In genomic region chr12:94100990-94101901, GRCh38 we compare ENCODE assay signal across 8 cellular contexts. TPM values are rescaled to one million over a fixed set of nuclear protein-coding genes. Genes with fewer than 3 reads are reported as not detected.
DNase-seq lines count a peak whose midpoint lies in the region; ATAC-seq and TF ChIP-seq lines count a peak whose summit lies in the region.

No MANE protein-coding gene starts in this region.

- H3K27me3 ChIP-seq in HL-60 (ENCODE audit: insufficient read depth, poor library complexity, severe bottlenecking), result peaks cover 35% of the 10 kb centered on the region

- peak overlapping the region; percentile 55 for H3K4me3 ChIP-seq in HL-60 (replicated peaks; ENCODE audit: insufficient read depth, low read length)

- peak overlapping the region; percentile 88 to 89 for H3K4me3 Mint-ChIP-seq in effector memory CD8-positive, alpha-beta T cell

- H3K27ac Mint-ChIP-seq in effector memory CD8-positive, alpha-beta T cell, result peak overlapping the region; percentile 77 to 80

- peaks cover 7 to 10% of the 10 kb centered on the region in 2 donors for H3K4me1 Mint-ChIP-seq in effector memory CD8-positive, alpha-beta T cell (ENCODE audit: low read depth in 2 of 2)

- TF ChIP-seq CTCF in HL-60 (IDR thresholded peaks at IDR 0.05; ENCODE audit: insufficient read depth, low read length), result peak; percentile 50

- ATAC-seq in effector memory CD8-positive, alpha-beta T cell (replicated peaks), result peak; percentile 79

- no peaks in the 10 kb centered on the region for H3K9me3 Mint-ChIP-seq in effector memory CD8-positive, alpha-beta T cell

- DNase-seq in AG08396 (ENCODE audit: low spot score) (peak; percentile 82), GM19240 (ENCODE audit: insufficient read length, low spot score) (peak; percentile 53), HL-60 (ENCODE audit: low read depth in 1 of 2, low spot score in 1 of 2) (peak in 1 of 2 experiments; percentile 52), NCI-H774 (lab: John Stamatoyannopoulos, UW) (peak; percentile 69), mesenteric fat pad (ENCODE audit: low spot score) (peak; percentile 93)
- peak; percentile 94 for DNase-seq in activated CD8-positive, alpha-beta memory T cell treated with anti-CD3 and anti-CD28 coated beads for 24 hours
- peak; percentile 71 to 77 (median 73) for DNase-seq in effector memory CD8-positive, alpha-beta T cell
- DNase-seq in stimulated activated CD8-positive, alpha-beta memory T cell treated with anti-CD3 and anti-CD28 coated beads, Interleukin-12 subunit alpha, Interleukin-12 subunit beta, amount 100 ng/mL, for 24 hours (ENCODE audit: extremely low read depth), result peak; percentile 51

- H3K27ac ChIP-seq in HL-60 (replicated peaks), result no peak overlapping the region

- H3K27me3 Mint-ChIP-seq in effector memory CD8-positive, alpha-beta T cell, result peaks cover 36 to 44% of the 10 kb centered on the region in 2 donors

- H3K36me3 Mint-ChIP-seq in effector memory CD8-positive, alpha-beta T cell (ENCODE audit: insufficient read depth), result no peaks in the 10 kb centered on the region

RNA-seq across cellular contexts. Expression of gene PLXNC1, which starts 47.1 kb away (rescaled TPM):
- 8.9 TPM for total RNA-seq in mesenteric fat pad
